In genomic region chr14:52021971-52022600, GRCh38 we compare ENCODE assay signal across 1 cellular context.
TF ChIP-seq lines count a peak whose summit lies in the region.

No MANE protein-coding gene starts in this region.

TF ChIP-seq in GM12878, 131 proteins besides CTCF, POLR2A, EP300 and RAD21 (continues in another document):
- TF ChIP-seq BRCA1 (IDR thresholded peaks at IDR 0.05; ENCODE audit: low read depth, low read length) (no peak), SRF (IDR thresholded peaks at IDR 0.05; ENCODE audit: low read depth in 2 of 2, low read length in 2 of 2) (no peak), ETV6 (conservative IDR thresholded peaks at IDR 0.05 in 1 of 2, IDR thresholded peaks at IDR 0.05 in 1 of 2; ENCODE audit: borderline replicate concordance in 1 of 2, low read depth in 1 of 2) (peak in 1 of 2 experiments; percentile 54; a peak in 1 of 4 replicates), SMARCA5 (IDR thresholded peaks at IDR 0.05) (no peak), WRNIP1 (IDR thresholded peaks at IDR 0.05; ENCODE audit: borderline replicate concordance, low read depth, low read length) (no peak), TCF3 (IDR thresholded peaks at IDR 0.05; ENCODE audit: borderline replicate concordance, insufficient read depth, low read depth, low read length) (no peak), HDAC2 (IDR thresholded peaks at IDR 0.05) (no peak), PAX8 (IDR thresholded peaks at IDR 0.05) (no peak), RUNX3 (IDR thresholded peaks at IDR 0.05; ENCODE audit: low read length) (peak; percentile 76), MAX (IDR thresholded peaks at IDR 0.05; ENCODE audit: low read depth, low read length) (no peak), ZNF622 (IDR thresholded peaks at IDR 0.05) (no peak), GABPA (IDR thresholded peaks at IDR 0.05; ENCODE audit: low read depth) (0 out of 2 replicates have a peak, but pooled peaks have one; percentile 9), BCL11A (IDR thresholded peaks at IDR 0.05; ENCODE audit: low read depth, low read length) (peak; percentile 42; the same call in 1 of the 2 replicates), EED (IDR thresholded peaks at IDR 0.05; ENCODE audit: low read depth) (peak; percentile 86), ESRRA (IDR thresholded peaks at IDR 0.05; ENCODE audit: low read length) (no peak), PAX5 (IDR thresholded peaks at IDR 0.05; ENCODE audit: borderline replicate concordance, low read depth, low read length) (no peak), YBX1 (IDR thresholded peaks at IDR 0.05) (no peak), ZNF274 (IDR thresholded peaks at IDR 0.05; ENCODE audit: insufficient read depth, insufficient read length) (no peak), NR2C2 (IDR thresholded peaks at IDR 0.05; ENCODE audit: borderline replicate concordance, control insufficient read depth, insufficient read length, low read depth) (no peak), SPI1 (IDR thresholded peaks at IDR 0.05; ENCODE audit: borderline replicate concordance, insufficient read depth, low read depth, low read length) (no peak), RAD51 (IDR thresholded peaks at IDR 0.05) (no peak), IKZF1 (conservative IDR thresholded peaks at IDR 0.05) (peak; percentile 48; the same call in 1 of the 2 replicates), PKNOX1 (IDR thresholded peaks at IDR 0.05) (no peak), E2F4 (IDR thresholded peaks at IDR 0.05; ENCODE audit: low read depth, low read length) (no peak), TCF12 (IDR thresholded peaks at IDR 0.05; ENCODE audit: low read depth, low read length) (no peak), CHD4 (IDR thresholded peaks at IDR 0.05) (no peak), TCF7 (IDR thresholded peaks at IDR 0.05; ENCODE audit: borderline replicate concordance) (peak; percentile 80), CBFB (IDR thresholded peaks at IDR 0.05; ENCODE audit: low read depth) (no peak), RCOR1 (conservative IDR thresholded peaks at IDR 0.05; ENCODE audit: low read depth, low read length) (no peak), CREM (IDR thresholded peaks at IDR 0.05; ENCODE audit: low read depth) (peak; percentile 46; the same call in 1 of the 2 replicates), CREB1 (IDR thresholded peaks at IDR 0.05; ENCODE audit: low read depth) (0 out of 2 replicates have a peak, but pooled peaks have one; percentile 13), IRF4 (IDR thresholded peaks at IDR 0.05; ENCODE audit: low read depth, low read length) (peak; percentile 66; the same call in 1 of the 2 replicates), IRF3 (IDR thresholded peaks at IDR 0.05) (no peak), IKZF2 (IDR thresholded peaks at IDR 0.05) (peak in 1 of 2 experiments; percentile 77; a peak in 3 of 4 replicates), FOXM1 (IDR thresholded peaks at IDR 0.05; ENCODE audit: low read depth, low read length) (peak; percentile 41; the same call in 1 of the 2 replicates), ZBED1 (IDR thresholded peaks at IDR 0.05; ENCODE audit: borderline replicate concordance) (peak; percentile 38; the same call in 1 of the 2 replicates)
- TF ChIP-seq, protein P1, sequence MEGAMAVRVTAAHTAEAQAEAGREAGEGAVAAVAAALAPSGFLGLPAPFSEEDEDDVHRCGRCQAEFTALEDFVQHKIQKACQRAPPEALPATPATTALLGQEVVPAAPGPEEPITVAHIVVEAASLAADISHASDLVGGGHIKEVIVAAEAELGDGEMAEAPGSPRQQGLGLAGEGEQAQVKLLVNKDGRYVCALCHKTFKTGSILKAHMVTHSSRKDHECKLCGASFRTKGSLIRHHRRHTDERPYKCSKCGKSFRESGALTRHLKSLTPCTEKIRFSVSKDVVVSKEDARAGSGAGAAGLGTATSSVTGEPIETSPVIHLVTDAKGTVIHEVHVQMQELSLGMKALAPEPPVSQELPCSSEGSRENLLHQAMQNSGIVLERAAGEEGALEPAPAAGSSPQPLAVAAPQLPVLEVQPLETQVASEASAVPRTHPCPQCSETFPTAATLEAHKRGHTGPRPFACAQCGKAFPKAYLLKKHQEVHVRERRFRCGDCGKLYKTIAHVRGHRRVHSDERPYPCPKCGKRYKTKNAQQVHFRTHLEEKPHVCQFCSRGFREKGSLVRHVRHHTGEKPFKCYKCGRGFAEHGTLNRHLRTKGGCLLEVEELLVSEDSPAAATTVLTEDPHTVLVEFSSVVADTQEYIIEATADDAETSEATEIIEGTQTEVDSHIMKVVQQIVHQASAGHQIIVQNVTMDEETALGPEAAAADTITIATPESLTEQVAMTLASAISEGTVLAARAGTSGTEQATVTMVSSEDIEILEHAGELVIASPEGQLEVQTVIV (IDR thresholded peaks at IDR 0.05; ENCODE audit: borderline replicate concordance, partially characterized antibody): no peak
- TF ChIP-seq, protein P2, sequence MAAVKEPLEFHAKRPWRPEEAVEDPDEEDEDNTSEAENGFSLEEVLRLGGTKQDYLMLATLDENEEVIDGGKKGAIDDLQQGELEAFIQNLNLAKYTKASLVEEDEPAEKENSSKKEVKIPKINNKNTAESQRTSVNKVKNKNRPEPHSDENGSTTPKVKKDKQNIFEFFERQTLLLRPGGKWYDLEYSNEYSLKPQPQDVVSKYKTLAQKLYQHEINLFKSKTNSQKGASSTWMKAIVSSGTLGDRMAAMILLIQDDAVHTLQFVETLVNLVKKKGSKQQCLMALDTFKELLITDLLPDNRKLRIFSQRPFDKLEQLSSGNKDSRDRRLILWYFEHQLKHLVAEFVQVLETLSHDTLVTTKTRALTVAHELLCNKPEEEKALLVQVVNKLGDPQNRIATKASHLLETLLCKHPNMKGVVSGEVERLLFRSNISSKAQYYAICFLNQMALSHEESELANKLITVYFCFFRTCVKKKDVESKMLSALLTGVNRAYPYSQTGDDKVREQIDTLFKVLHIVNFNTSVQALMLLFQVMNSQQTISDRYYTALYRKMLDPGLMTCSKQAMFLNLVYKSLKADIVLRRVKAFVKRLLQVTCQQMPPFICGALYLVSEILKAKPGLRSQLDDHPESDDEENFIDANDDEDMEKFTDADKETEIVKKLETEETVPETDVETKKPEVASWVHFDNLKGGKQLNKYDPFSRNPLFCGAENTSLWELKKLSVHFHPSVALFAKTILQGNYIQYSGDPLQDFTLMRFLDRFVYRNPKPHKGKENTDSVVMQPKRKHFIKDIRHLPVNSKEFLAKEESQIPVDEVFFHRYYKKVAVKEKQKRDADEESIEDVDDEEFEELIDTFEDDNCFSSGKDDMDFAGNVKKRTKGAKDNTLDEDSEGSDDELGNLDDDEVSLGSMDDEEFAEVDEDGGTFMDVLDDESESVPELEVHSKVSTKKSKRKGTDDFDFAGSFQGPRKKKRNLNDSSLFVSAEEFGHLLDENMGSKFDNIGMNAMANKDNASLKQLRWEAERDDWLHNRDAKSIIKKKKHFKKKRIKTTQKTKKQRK (IDR thresholded peaks at IDR 0.05; ENCODE audit: low read depth, low read length): no peak
- TF ChIP-seq, protein P3, sequence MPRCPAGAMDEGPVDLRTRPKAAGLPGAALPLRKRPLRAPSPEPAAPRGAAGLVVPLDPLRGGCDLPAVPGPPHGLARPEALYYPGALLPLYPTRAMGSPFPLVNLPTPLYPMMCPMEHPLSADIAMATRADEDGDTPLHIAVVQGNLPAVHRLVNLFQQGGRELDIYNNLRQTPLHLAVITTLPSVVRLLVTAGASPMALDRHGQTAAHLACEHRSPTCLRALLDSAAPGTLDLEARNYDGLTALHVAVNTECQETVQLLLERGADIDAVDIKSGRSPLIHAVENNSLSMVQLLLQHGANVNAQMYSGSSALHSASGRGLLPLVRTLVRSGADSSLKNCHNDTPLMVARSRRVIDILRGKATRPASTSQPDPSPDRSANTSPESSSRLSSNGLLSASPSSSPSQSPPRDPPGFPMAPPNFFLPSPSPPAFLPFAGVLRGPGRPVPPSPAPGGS (IDR thresholded peaks at IDR 0.05; ENCODE audit: borderline replicate concordance, insufficient read depth, low read depth, low read length, poor library complexity, severe bottlenecking): no peak
- TF ChIP-seq, protein P4, sequence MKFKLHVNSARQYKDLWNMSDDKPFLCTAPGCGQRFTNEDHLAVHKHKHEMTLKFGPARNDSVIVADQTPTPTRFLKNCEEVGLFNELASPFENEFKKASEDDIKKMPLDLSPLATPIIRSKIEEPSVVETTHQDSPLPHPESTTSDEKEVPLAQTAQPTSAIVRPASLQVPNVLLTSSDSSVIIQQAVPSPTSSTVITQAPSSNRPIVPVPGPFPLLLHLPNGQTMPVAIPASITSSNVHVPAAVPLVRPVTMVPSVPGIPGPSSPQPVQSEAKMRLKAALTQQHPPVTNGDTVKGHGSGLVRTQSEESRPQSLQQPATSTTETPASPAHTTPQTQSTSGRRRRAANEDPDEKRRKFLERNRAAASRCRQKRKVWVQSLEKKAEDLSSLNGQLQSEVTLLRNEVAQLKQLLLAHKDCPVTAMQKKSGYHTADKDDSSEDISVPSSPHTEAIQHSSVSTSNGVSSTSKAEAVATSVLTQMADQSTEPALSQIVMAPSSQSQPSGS (IDR thresholded peaks at IDR 0.05; ENCODE audit: low read length): 0 out of 2 replicates have a peak, but pooled peaks have one; percentile 46
- TF ChIP-seq, protein P5, sequence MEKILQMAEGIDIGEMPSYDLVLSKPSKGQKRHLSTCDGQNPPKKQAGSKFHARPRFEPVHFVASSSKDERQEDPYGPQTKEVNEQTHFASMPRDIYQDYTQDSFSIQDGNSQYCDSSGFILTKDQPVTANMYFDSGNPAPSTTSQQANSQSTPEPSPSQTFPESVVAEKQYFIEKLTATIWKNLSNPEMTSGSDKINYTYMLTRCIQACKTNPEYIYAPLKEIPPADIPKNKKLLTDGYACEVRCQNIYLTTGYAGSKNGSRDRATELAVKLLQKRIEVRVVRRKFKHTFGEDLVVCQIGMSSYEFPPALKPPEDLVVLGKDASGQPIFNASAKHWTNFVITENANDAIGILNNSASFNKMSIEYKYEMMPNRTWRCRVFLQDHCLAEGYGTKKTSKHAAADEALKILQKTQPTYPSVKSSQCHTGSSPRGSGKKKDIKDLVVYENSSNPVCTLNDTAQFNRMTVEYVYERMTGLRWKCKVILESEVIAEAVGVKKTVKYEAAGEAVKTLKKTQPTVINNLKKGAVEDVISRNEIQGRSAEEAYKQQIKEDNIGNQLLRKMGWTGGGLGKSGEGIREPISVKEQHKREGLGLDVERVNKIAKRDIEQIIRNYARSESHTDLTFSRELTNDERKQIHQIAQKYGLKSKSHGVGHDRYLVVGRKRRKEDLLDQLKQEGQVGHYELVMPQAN (conservative IDR thresholded peaks at IDR 0.05): no peak
- TF ChIP-seq, protein P6, sequence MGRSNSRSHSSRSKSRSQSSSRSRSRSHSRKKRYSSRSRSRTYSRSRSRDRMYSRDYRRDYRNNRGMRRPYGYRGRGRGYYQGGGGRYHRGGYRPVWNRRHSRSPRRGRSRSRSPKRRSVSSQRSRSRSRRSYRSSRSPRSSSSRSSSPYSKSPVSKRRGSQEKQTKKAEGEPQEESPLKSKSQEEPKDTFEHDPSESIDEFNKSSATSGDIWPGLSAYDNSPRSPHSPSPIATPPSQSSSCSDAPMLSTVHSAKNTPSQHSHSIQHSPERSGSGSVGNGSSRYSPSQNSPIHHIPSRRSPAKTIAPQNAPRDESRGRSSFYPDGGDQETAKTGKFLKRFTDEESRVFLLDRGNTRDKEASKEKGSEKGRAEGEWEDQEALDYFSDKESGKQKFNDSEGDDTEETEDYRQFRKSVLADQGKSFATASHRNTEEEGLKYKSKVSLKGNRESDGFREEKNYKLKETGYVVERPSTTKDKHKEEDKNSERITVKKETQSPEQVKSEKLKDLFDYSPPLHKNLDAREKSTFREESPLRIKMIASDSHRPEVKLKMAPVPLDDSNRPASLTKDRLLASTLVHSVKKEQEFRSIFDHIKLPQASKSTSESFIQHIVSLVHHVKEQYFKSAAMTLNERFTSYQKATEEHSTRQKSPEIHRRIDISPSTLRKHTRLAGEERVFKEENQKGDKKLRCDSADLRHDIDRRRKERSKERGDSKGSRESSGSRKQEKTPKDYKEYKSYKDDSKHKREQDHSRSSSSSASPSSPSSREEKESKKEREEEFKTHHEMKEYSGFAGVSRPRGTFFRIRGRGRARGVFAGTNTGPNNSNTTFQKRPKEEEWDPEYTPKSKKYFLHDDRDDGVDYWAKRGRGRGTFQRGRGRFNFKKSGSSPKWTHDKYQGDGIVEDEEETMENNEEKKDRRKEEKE (IDR thresholded peaks at IDR 0.05): no peak
- TF ChIP-seq, protein P7, sequence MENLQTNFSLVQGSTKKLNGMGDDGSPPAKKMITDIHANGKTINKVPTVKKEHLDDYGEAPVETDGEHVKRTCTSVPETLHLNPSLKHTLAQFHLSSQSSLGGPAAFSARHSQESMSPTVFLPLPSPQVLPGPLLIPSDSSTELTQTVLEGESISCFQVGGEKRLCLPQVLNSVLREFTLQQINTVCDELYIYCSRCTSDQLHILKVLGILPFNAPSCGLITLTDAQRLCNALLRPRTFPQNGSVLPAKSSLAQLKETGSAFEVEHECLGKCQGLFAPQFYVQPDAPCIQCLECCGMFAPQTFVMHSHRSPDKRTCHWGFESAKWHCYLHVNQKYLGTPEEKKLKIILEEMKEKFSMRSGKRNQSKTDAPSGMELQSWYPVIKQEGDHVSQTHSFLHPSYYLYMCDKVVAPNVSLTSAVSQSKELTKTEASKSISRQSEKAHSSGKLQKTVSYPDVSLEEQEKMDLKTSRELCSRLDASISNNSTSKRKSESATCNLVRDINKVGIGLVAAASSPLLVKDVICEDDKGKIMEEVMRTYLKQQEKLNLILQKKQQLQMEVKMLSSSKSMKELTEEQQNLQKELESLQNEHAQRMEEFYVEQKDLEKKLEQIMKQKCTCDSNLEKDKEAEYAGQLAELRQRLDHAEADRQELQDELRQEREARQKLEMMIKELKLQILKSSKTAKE (IDR thresholded peaks at IDR 0.05; ENCODE audit: low read depth, poor library complexity, severe bottlenecking): no peak
